In the genomic region with DNA sequence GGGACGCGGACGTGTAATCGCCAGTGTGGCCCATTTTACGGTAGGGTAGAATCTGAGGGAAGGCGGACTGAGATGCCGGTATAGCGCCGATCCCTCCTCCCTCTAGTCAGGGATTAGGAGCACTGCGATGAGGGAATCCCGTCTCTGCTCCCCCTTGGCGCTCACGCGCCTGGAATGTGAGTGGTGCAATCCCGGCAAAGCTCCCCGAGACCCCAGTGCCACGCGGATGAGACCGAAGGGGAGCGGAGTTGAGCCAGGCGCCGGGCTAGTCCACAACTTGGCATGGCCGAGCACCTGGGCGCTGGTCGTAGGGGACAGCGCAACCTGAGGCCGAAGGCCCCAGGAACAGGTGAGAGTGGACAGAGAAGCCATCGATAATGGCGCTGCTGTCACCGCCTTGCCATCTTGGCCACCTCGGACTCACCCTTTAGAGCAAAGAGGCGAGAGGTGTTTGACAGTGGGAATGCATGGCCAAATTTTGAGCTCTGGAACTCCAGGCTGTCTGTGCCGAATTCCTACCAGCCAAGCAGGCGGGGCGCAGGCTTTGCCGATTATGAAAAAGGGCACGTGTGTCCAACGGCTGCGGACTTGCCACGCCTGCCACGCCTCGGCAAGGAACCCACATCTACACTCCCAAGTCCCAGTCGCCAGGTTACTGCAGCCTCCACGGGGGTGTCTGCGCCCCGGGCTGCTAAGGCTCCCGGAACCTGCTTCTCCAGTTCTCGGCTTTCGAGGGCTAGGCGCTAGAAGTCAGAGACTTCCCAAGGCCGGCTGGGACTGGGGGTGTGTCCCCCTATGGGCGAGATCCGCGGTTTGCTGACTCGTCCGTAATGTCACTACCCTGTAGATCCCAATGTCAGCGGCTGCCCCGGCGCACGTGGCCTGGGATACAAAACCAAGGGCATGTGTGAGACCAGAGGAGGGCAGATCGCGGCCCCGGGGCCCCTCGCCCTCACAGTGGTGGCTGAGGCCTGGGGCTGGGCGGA, we compare ENCODE assay signal across 9 cellular contexts. TPM values are rescaled to one million over a fixed set of nuclear protein-coding genes. Genes with fewer than 3 reads are reported as not detected.
A peak's percentile ranks its signal among the peaks of the same experiment; 100 is the strongest.
DNase-seq lines count a peak whose midpoint lies in the region; TF ChIP-seq lines count a peak whose summit lies in the region.
"Had no signal": no experiment of that assay in that cellular context is flagged by ENCODE, and none has a peak within 500 bp of the region (broad histone marks: within the 10 kb centered on the region; RNA-seq: fewer than 3 reads in every experiment).

No MANE protein-coding gene starts in this region.

- POLR2A ChIA-PET in A673 (lab: Charles Lee; ENCODE audit: low non-redundant PET), result no interaction called here
- POLR2A ChIA-PET in HEK293T (lab: Yijun Ruan, JAX), result no interaction called here

- H3K9me3 ChIP-seq in A673 (ENCODE audit: low read depth, low read length, poor library complexity, severe bottlenecking) (no peaks in the 10 kb centered on the region), HUES6 (ENCODE audit: control insufficient read depth, insufficient read depth, low read depth, low read length) (no peaks in the 10 kb centered on the region), muscle layer of duodenum (ENCODE audit: control insufficient read depth in 1 of 2, low read length in 2 of 2) (no peaks in the 10 kb centered on the region)

- no TSS peak for BruUV-seq in A673 (replicated peaks; lab: Mats Ljungman, UMichigan)

- CTCF ChIA-PET in A673 (lab: Charles Lee), result interaction anchor here (0.6 kb wide), 1 partner anchor 592 kb away, joined by 4 read pairs; no protein-coding TSS in a partner anchor
- CTCF ChIA-PET in HEK293T (lab: Yijun Ruan, JAX), result no interaction called here

- intact Hi-C loops in A673 (cut with micrococcal nuclease; ENCODE audit: unreplicated experiment), result no loop called here

- H3K27me3 ChIP-seq in A673 (replicated peaks; ENCODE audit: insufficient read depth, low read depth, low read length, poor library complexity), result peaks cover 55% of the 10 kb centered on the region
- peaks cover 78% of the 10 kb centered on the region for H3K27me3 ChIP-seq in HUES6 (ENCODE audit: control insufficient read depth, insufficient read depth, low read length)
- H3K27me3 ChIP-seq in muscle layer of duodenum (ENCODE audit: low read depth, low read length), result peaks cover 25% of the 10 kb centered on the region

- no peak overlapping the region for H3K27ac ChIP-seq in A673 (ENCODE audit: low read depth, low read length, poor library complexity, severe bottlenecking)
- no peak overlapping the region for H3K27ac ChIP-seq in HUES6 (ENCODE audit: low read depth, low read length)
- H3K27ac ChIP-seq in muscle layer of duodenum (ENCODE audit: low read length), result no peak overlapping the region

- DNase-seq in A673 (ENCODE audit: low spot score) (no peak), epithelial cell of proximal tubule (ENCODE audit: low read depth) (no peak), HEK293T (ENCODE audit: extremely low spot score) (no peak), COLO668 (lab: John Stamatoyannopoulos, UW; ENCODE audit: unreplicated experiment) (no peak), NCI-H2196 treated with DMSO at 0.1 percent for 48 hours (lab: John Stamatoyannopoulos, UW; ENCODE audit: unreplicated experiment) (no peak), OCI-M2 (lab: John Stamatoyannopoulos, UW; ENCODE audit: unreplicated experiment) (no peak)
- DNase-seq: activated B cell treated with CpG ODN at 0.5 μM for 24 hours had no signal

- peaks cover 4% of the 10 kb centered on the region for H3K4me1 ChIP-seq in A673 (ENCODE audit: insufficient read depth, low read length, poor library complexity, severe bottlenecking)
- H3K4me1 ChIP-seq in HUES6 (ENCODE audit: control insufficient read depth, insufficient read depth, low read length), result peaks cover 26% of the 10 kb centered on the region
- peaks cover 0 to 30% of the 10 kb centered on the region in 2 donors for H3K4me1 ChIP-seq in muscle layer of duodenum (ENCODE audit: control insufficient read depth in 1 of 2, insufficient read depth in 2 of 2, low read length in 2 of 2)

- no peak overlapping the region for H3K9ac ChIP-seq in HUES6 (ENCODE audit: low read length)

- TF ChIP-seq CTCF in A673 (conservative IDR thresholded peaks at IDR 0.05; ENCODE audit: low read depth, low read length) (no peak), epithelial cell of proximal tubule (conservative IDR thresholded peaks at IDR 0.05; ENCODE audit: low read depth, low read length) (no peak)

- H3K4me3 ChIP-seq in A673 (ENCODE audit: low read depth, low read length, poor library complexity, severe bottlenecking) (peak overlapping the region; percentile 23), HUES6 (ENCODE audit: low read depth, low read length) (peak overlapping the region; percentile 53), epithelial cell of proximal tubule (ENCODE audit: low read depth, low read length) (peak overlapping the region; percentile 35), muscle layer of duodenum (ENCODE audit: low read depth in 1 of 2, low read length in 2 of 2) (peak overlapping the region; percentile 45 to 96)

- no peaks in the 10 kb centered on the region for H3K36me3 ChIP-seq in A673 (ENCODE audit: insufficient read depth, low read length, poor library complexity, severe bottlenecking)
- no peaks in the 10 kb centered on the region for H3K36me3 ChIP-seq in HUES6 (ENCODE audit: control insufficient read depth, insufficient read depth, low read length)
- no peaks in the 10 kb centered on the region for H3K36me3 ChIP-seq in muscle layer of duodenum (ENCODE audit: control insufficient read depth in 1 of 2, insufficient read depth in 2 of 2, low read length in 2 of 2)

TF ChIP-seq in HEK293T, 16 proteins besides CTCF, POLR2A, EP300 and RAD21:
- TF ChIP-seq CTBP1 (IDR thresholded peaks at IDR 0.05; ENCODE audit: borderline replicate concordance), result no peak
- TF ChIP-seq L3MBTL2 (conservative IDR thresholded peaks at IDR 0.05), result no peak
- TF ChIP-seq TARDBP (IDR thresholded peaks at IDR 0.05), result no peak
- TF ChIP-seq FOXK2 (IDR thresholded peaks at IDR 0.05), result no peak
- TF ChIP-seq LEF1 (IDR thresholded peaks at IDR 0.05; ENCODE audit: borderline replicate concordance), result no peak
- TF ChIP-seq ZNF384 (IDR thresholded peaks at IDR 0.05), result no peak
- no peak for TF ChIP-seq FOXA1 (IDR thresholded peaks at IDR 0.05)
- no peak for TF ChIP-seq FOXM1 (IDR thresholded peaks at IDR 0.05; ENCODE audit: borderline replicate concordance)
- no peak for TF ChIP-seq SP1 (IDR thresholded peaks at IDR 0.05)
- no peak for TF ChIP-seq SUZ12 (IDR thresholded peaks at IDR 0.05)
- no peak for TF ChIP-seq NFRKB (IDR thresholded peaks at IDR 0.05)
- TF ChIP-seq, protein P1, sequence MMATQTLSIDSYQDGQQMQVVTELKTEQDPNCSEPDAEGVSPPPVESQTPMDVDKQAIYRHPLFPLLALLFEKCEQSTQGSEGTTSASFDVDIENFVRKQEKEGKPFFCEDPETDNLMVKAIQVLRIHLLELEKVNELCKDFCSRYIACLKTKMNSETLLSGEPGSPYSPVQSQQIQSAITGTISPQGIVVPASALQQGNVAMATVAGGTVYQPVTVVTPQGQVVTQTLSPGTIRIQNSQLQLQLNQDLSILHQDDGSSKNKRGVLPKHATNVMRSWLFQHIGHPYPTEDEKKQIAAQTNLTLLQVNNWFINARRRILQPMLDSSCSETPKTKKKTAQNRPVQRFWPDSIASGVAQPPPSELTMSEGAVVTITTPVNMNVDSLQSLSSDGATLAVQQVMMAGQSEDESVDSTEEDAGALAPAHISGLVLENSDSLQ (IDR thresholded peaks at IDR 0.05), result no peak
TF ChIP-seq in HEK293T: peak in this region for 0.

RNA-seq across cellular contexts. Expression of a gene that starts 2.6 kb away (rescaled TPM):
- total RNA-seq in A673 (2021) (5.3 and 6.0 TPM in 2 replicates), epithelial cell of proximal tubule (0.14 and 0.29 TPM in 2 replicates)
- total RNA-seq: activated B cell treated with CpG ODN at 0.5 μM for 24 hours had no signal
